Comparison of ENCODE assay signal across 1 cellular context in the genomic region with DNA sequence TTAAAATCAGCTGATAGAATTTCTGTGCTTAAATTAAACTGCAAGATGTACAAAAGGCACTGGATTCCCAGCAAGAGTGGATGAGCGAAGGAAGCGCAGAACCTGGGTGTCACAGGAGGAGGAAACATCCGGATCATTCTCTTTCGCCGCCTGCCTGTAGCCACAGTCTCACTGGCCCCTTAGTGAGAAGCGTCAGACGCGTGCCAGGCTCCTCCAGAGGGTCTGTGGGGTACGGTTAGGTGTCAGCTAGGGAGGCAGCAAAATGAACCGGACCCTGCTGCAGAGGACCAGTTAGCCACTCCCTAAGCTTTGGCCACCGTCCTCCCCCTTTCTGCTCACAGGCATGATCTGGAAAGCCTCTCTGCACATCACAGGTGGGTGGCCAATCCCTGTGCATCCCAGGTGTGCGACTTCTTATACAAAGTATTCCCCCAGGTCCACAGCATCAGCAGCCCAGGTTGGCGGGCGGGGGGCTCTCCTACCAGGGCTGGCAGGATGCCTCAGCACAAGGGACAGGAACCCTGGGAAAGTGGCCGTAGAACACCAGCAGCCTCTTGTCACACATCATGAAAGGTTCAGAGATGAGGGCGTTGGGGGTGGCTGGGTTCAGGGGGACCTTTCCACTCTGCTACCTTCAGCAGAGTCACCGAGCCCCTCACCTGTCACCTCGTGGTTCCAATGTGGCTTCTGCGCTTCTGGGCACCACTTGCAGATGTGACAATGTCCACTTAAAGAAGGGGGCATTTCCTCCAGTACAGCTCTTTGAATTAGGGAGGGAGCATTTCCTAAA.
TF ChIP-seq lines count a peak whose summit lies in the region.

No MANE protein-coding gene starts in this region.

TF ChIP-seq in H1, 55 proteins besides CTCF, POLR2A, EP300 and RAD21 (continued from another document):
- TF ChIP-seq EGR1 (IDR thresholded peaks at IDR 0.05; ENCODE audit: borderline replicate concordance, low read depth, low read length) (no peak), GTF2F1 (IDR thresholded peaks at IDR 0.05; ENCODE audit: borderline replicate concordance, low read depth, low read length) (no peak), CTBP2 (IDR thresholded peaks at IDR 0.05; ENCODE audit: borderline replicate concordance, insufficient read depth, insufficient read length, low read length) (no peak), SUZ12 (IDR thresholded peaks at IDR 0.05; ENCODE audit: low read length) (no peak), CBX8 (IDR thresholded peaks at IDR 0.05; ENCODE audit: borderline replicate concordance, low read depth, low read length) (no peak), HDAC6 (IDR thresholded peaks at IDR 0.05; ENCODE audit: low read depth, low read length) (no peak), SRF (IDR thresholded peaks at IDR 0.05; ENCODE audit: low read depth, low read length) (no peak), POLR2AphosphoS5 (IDR thresholded peaks at IDR 0.05; ENCODE audit: low read depth, low read length) (no peak), SIRT6 (IDR thresholded peaks at IDR 0.05; ENCODE audit: low read length) (no peak), KDM1A (IDR thresholded peaks at IDR 0.05; ENCODE audit: borderline replicate concordance, low read length) (no peak), CHD2 (IDR thresholded peaks at IDR 0.05; ENCODE audit: low read length) (no peak), RXRA (IDR thresholded peaks at IDR 0.05; ENCODE audit: insufficient read depth, low read depth, low read length) (no peak), RFX5 (IDR thresholded peaks at IDR 0.05; ENCODE audit: borderline replicate concordance, low read depth, low read length) (no peak), CEBPB (IDR thresholded peaks at IDR 0.05; ENCODE audit: low read depth, low read length) (no peak), GABPA (IDR thresholded peaks at IDR 0.05; ENCODE audit: borderline replicate concordance, insufficient read depth, low read length) (no peak), POU5F1 (IDR thresholded peaks at IDR 0.05; ENCODE audit: low read depth, low read length) (no peak), SP2 (IDR thresholded peaks at IDR 0.05; ENCODE audit: low read length) (no peak)
